In the genomic region with DNA sequence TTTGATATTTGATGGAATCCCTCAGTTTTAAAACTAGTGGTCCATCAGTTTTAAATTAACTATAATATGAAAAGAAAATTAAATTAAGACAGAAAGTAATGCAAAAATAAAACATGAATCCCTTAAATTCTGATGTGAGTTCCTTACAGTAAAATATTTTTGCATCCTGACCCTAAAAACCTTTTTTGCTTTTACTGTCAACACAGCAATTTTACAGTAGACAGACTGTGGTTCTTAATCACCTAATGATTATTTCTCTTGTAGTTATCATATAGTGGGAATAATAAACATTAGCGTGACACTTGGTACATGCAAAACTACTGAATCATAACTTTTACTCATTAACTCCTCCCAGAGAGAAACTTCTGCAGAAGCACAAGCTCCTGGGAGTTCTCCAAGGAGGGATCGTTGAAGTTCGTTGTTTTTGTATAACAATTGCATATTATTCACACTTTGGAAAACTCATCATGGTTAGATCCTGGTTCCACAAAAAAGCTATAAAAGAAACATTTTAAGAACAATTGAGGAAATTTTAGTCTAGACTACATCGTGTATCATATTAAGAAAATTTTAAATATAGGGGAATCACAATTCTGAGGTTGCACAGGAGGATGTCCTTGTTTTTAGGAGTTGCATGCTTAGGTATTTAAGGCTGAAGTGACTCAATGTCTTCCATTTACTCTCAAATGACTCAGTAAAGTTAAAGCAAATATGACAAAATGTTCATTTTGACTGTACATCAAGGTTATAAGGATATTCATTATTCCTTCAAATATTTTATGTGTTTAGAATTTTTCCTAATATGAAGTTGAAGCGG, we compare ENCODE assay signal across 16 cellular contexts.
DNase-seq lines count a peak whose midpoint lies in the region; ATAC-seq, FAIRE-seq and TF ChIP-seq lines count a peak whose summit lies in the region.
"Had no signal": no experiment of that assay in that cellular context is flagged by ENCODE, and none has a peak within 500 bp of the region (broad histone marks: within the 10 kb centered on the region; RNA-seq: fewer than 3 reads in every experiment).

No MANE protein-coding gene starts in this region.

- no peaks in the 10 kb centered on the region for H4K20me1 ChIP-seq in K562 (replicated peaks; ENCODE audit: control insufficient read depth, insufficient read depth, low read length)

- no peak for ATAC-seq in K562
- ATAC-seq: gastrocnemius medialis had no signal

- H3K4me1 ChIP-seq in K562 (replicated peaks in 1 of 2; ENCODE audit: control insufficient read depth in 2 of 2, insufficient read depth in 2 of 2, low read length in 2 of 2), result no peaks in the 10 kb centered on the region

- no TSS peak for BruUV-seq in K562 (replicated peaks; lab: Mats Ljungman, UMichigan)

- H3K27me3 Mint-ChIP-seq in mesothelial cell of epicardium (ENCODE audit: low read depth), result no peaks in the 10 kb centered on the region
- H3K27me3 Mint-ChIP-seq: IgD-negative memory B cell, progenitor cell of endocrine pancreas, type B pancreatic cell had no signal

- no peak for FAIRE-seq in K562 (lab: Jason Lieb, UNC)

- H3K27me3 ChIP-seq in AG04450 (ENCODE audit: control insufficient read depth, insufficient read depth, low read length) (no peaks in the 10 kb centered on the region), K562 (ENCODE audit: control insufficient read depth in 2 of 2, insufficient read depth in 2 of 2, low read length in 2 of 2) (0 out of 5 replicates have a peak, but pooled peaks cover 0 to 3% of the 10 kb centered on the region in 2 experiments)
- H3K27me3 ChIP-seq: gastrocnemius medialis had no signal

- H3K36me3 ChIP-seq in K562 (ENCODE audit: control insufficient read depth, insufficient read depth, low read length), result no peaks in the 10 kb centered on the region
- H3K36me3 ChIP-seq: gastrocnemius medialis had no signal

- POLR2A ChIA-PET in AG04450 (lab: Yijun Ruan, JAX) (interaction anchor here (1.3 to 1.6 kb wide), 2 partner anchors 12 to 16 kb away, joined by 5 to 15 read pairs; no protein-coding TSS in a partner anchor), K562 (lab: Yijun Ruan, JAX) (interaction anchor here (0.7 to 1.1 kb wide), 2 partner anchors 18 to 90 kb away, joined by 3 read pairs; no protein-coding TSS in a partner anchor)

- peak overlapping the region; percentile 15 for H3K27ac Mint-ChIP-seq in mesothelial cell of epicardium
- H3K27ac Mint-ChIP-seq: IgD-negative memory B cell had no signal

- no peak overlapping the region for H3K4me2 ChIP-seq in K562 (ENCODE audit: insufficient read depth, low read length)
- H3K4me2 ChIP-seq: SK-N-SH had no signal

- no peaks in the 10 kb centered on the region for H3K9me3 Mint-ChIP-seq in mesothelial cell of epicardium
- H3K9me3 Mint-ChIP-seq: IgD-negative memory B cell, type B pancreatic cell had no signal

- TF ChIP-seq POLR2A in K562 (conservative IDR thresholded peaks at IDR 0.05), result no peak

- WGBS in K562 (ENCODE audit: insufficient coverage, low coverage, missing lambda C conversion rate), result 3% methylated on average over 5 of the region's 5 CpGs

- no peak for TF ChIP-seq EP300 in K562 (IDR thresholded peaks at IDR 0.05; ENCODE audit: low read length)

- no peak for TF ChIP-seq CTCF in AG04450 (IDR thresholded peaks at IDR 0.05; ENCODE audit: low read depth, low read length)
- TF ChIP-seq CTCF in K562 (IDR thresholded peaks at IDR 0.05 in 2 of 3, conservative IDR thresholded peaks at IDR 0.05 in 1 of 3; ENCODE audit: insufficient read depth in 2 of 3, low read depth in 1 of 3, low read length in 3 of 3), result no peak
- no peak for TF ChIP-seq CTCF in mesothelial cell of epicardium (IDR thresholded peaks at IDR 0.05; ENCODE audit: unreplicated experiment)

- no peaks in the 10 kb centered on the region for H3K9me1 ChIP-seq in K562 (ENCODE audit: control insufficient read depth, insufficient read depth, low read length)

- peaks cover 11% of the 10 kb centered on the region for H3K36me3 Mint-ChIP-seq in mesothelial cell of epicardium

- no peak overlapping the region for H2AFZ ChIP-seq in K562 (ENCODE audit: low read depth, low read length)

- no peak for TF ChIP-seq RAD21 in K562 (CRISPR knock-in tag; conservative IDR thresholded peaks at IDR 0.05 in 1 of 2, IDR thresholded peaks at IDR 0.05 in 1 of 2)

- H3K4me3 ChIP-seq in AG04450 (ENCODE audit: low read depth, low read length) (no peak overlapping the region), K562 (no peak overlapping the region)
- H3K4me3 ChIP-seq: gastrocnemius medialis had no signal

- H3K9me3 ChIP-seq in AG04450 (ENCODE audit: control insufficient read depth, insufficient read depth, low read length) (no peaks in the 10 kb centered on the region), K562 (replicated peaks; ENCODE audit: control insufficient read depth, insufficient read depth, low read depth, low read length) (no peaks in the 10 kb centered on the region)
- H3K9me3 ChIP-seq: gastrocnemius medialis, SK-N-SH had no signal

- in situ Hi-C loops in K562 (cut with MboI), result no loop called here

- DNase-seq in AG04450 (ENCODE audit: low read depth, low spot score) (no peak), GM04503 (ENCODE audit: low read depth) (peak; percentile 27), K562 (ENCODE audit: extremely low read depth in 1 of 4, low spot score in 3 of 4) (no peak), mesothelial cell of epicardium (ENCODE audit: low spot score in 2 of 2, unreplicated experiment in 2 of 2) (no peak), T1000 (lab: John Stamatoyannopoulos, UW) (no peak)
- DNase-seq in stimulated activated CD4-positive, alpha-beta T cell treated with anti-CD3 and anti-CD28 coated beads, Interleukin-2, amount 100 ng/mL, for 48 hours, result no peak
- no peak for DNase-seq in effector CD4-positive, alpha-beta T cell
- no peak for DNase-seq in activated CD4-positive, alpha-beta T cell treated with anti-CD3 and anti-CD28 coated beads for 1 hour
- DNase-seq: activated T-cell treated with anti-CD3 and anti-CD28 coated beads for 4 hours; effector CD8-positive, alpha-beta T cell; gastrocnemius medialis; NCI-H1105; SK-N-SH had no signal

- H3K27ac ChIP-seq in AG04450 (ENCODE audit: low read depth, low read length), result peak overlapping the region; percentile 85
- H3K27ac ChIP-seq in K562 (ENCODE audit: extremely low read depth, low read depth, low read length), result no peak overlapping the region
- H3K27ac ChIP-seq: gastrocnemius medialis had no signal

- intact Hi-C loops in K562 (cut with micrococcal nuclease), result no loop called here

- no peak overlapping the region for H3K4me3 Mint-ChIP-seq in mesothelial cell of epicardium
- H3K4me3 Mint-ChIP-seq: IgD-negative memory B cell had no signal

- no peaks in the 10 kb centered on the region for H3K79me2 ChIP-seq in K562 (ENCODE audit: control insufficient read depth, insufficient read depth, low read length)

- peaks cover 29% of the 10 kb centered on the region for H3K4me1 Mint-ChIP-seq in mesothelial cell of epicardium
- H3K4me1 Mint-ChIP-seq: IgD-negative memory B cell had no signal

- CTCF ChIA-PET in AG04450 (lab: Charles Lee), result interaction anchor here (0.6 to 4.9 kb wide), 14 partner anchors 12 to 390 kb away, joined by 3 to 20 read pairs (median 4); partner anchors contain the start of gene LSM11
- CTCF ChIA-PET in K562 (lab: Yijun Ruan, JAX; ENCODE audit: low intra/inter-chr PET ratio), result no interaction called here

- H3K9ac ChIP-seq in K562 (ENCODE audit: insufficient read depth in 1 of 2, low read depth in 2 of 2, low read length in 2 of 2), result no peak overlapping the region
- H3K9ac ChIP-seq: SK-N-SH had no signal

TF ChIP-seq in K562, 482 proteins besides CTCF, POLR2A, EP300 and RAD21:
- TF ChIP-seq MAFF (IDR thresholded peaks at IDR 0.05; ENCODE audit: low read length) (peak; percentile 38; the same call in 1 of the 2 replicates), MAFG (tag; conservative IDR thresholded peaks at IDR 0.05) (peak; percentile 43; the same call in 1 of the 2 replicates), NKRF (IDR thresholded peaks at IDR 0.05; ENCODE audit: borderline replicate concordance) (no peak), NELFE (IDR thresholded peaks at IDR 0.05; ENCODE audit: insufficient read depth, insufficient read length) (no peak), C11orf30 (IDR thresholded peaks at IDR 0.05; ENCODE audit: low read depth) (peak; percentile 36; the same call in 1 of the 2 replicates), ZNF316 (IDR thresholded peaks at IDR 0.05) (peak; percentile 58; the same call in 1 of the 2 replicates), MAFK (IDR thresholded peaks at IDR 0.05; ENCODE audit: low read length) (peak; percentile 37; the same call in 1 of the 2 replicates)
